ENCODE assay signal across 17 cellular contexts in genomic region chr15:26806161-26806560, GRCh38. TPM values are rescaled to one million over a fixed set of nuclear protein-coding genes. Genes with fewer than 3 reads are reported as not detected.
"Had no signal": no experiment of that assay in that cellular context is flagged by ENCODE, and none has a peak within 500 bp of the region (broad histone marks: within the 10 kb centered on the region; RNA-seq: fewer than 3 reads in every experiment).

No MANE protein-coding gene starts in this region.

- H3K9me3 ChIP-seq: sigmoid colon had no signal

- H3K27me3 ChIP-seq: esophagus squamous epithelium, tibial artery had no signal

- H3K27ac Mint-ChIP-seq: activated CD4-positive, alpha-beta T cell treated with anti-CD3 and anti-CD28 coated beads, Interleukin-2, amount 10 ng/mL, durations not matched to agents 7 days and 5 days; activated T-helper 1 cell treated with anti-CD3 and anti-CD28 coated beads, Interleukin-12 subunit alpha, Interleukin-12 subunit beta, Interleukin-2, Interleukin-4 antibody, amounts not matched to agents 30 ng/mL and 10 ng/mL and 1 ng/mL, durations not matched to agents 14 hours and 24 hours and 36 hours; natural killer cell treated with Interleukin-12 subunit alpha and Interleukin-12 subunit beta and Interleukin-15 and Interleukin-18, amount 100 ng/mL, for 72 hours; T-helper 2 cell treated with Interferon-gamma antibody and Interleukin-4, amounts not matched to agents 5 μg/mL and 100 μg/mL, for 36 hours had no signal

- H3K36me3 Mint-ChIP-seq: natural killer cell treated with Interleukin-12 subunit alpha and Interleukin-12 subunit beta and Interleukin-15 and Interleukin-18, amount 100 ng/mL, for 72 hours had no signal

- H3K36me3 ChIP-seq: esophagus squamous epithelium, left lung, sigmoid colon, tibial artery had no signal

- H3K4me1 Mint-ChIP-seq: activated CD4-positive, alpha-beta T cell treated with anti-CD3 and anti-CD28 coated beads, Interleukin-2, amount 10 ng/mL, durations not matched to agents 7 days and 5 days had no signal

- DNase-seq: activated CD4-positive, alpha-beta T cell treated with anti-CD3 and anti-CD28 coated beads, Interleukin-2, amount 10 ng/mL, durations not matched to agents 7 days and 5 days; activated naive CD4-positive, alpha-beta T cell treated with Interleukin-2 at 50 U/mL for 16 hours; anterior cingulate cortex; cerebellar nuclear complex; effector CD8-positive, alpha-beta T cell; esophagus squamous epithelium; left lung; mesenchymal stem cell; sigmoid colon; stimulated activated CD4-positive, alpha-beta T cell treated with anti-CD3 and anti-CD28 coated beads, Interleukin-12 subunit alpha, Interleukin-12 subunit beta, amount 100 ng/mL, for 4 hours; stimulated activated CD4-positive, alpha-beta T cell treated with anti-CD3 and anti-CD28 coated beads, Interleukin-2, amount 100 ng/mL, for 24 hours; tibial artery had no signal

- H3K4me3 Mint-ChIP-seq: activated CD4-positive, alpha-beta T cell treated with anti-CD3 and anti-CD28 coated beads, Interleukin-2, amount 10 ng/mL, durations not matched to agents 7 days and 5 days; activated T-helper 1 cell treated with anti-CD3 and anti-CD28 coated beads, Interleukin-12 subunit alpha, Interleukin-12 subunit beta, Interleukin-2, Interleukin-4 antibody, amounts not matched to agents 30 ng/mL and 10 ng/mL and 1 ng/mL, durations not matched to agents 14 hours and 24 hours and 36 hours; natural killer cell treated with Interleukin-12 subunit alpha and Interleukin-12 subunit beta and Interleukin-15 and Interleukin-18, amount 100 ng/mL, for 72 hours; T-helper 2 cell treated with Interferon-gamma antibody and Interleukin-4, amounts not matched to agents 5 μg/mL and 100 μg/mL, for 36 hours had no signal

- H3K4me1 ChIP-seq: esophagus squamous epithelium, left lung, sigmoid colon, tibial artery had no signal

- H3K27ac ChIP-seq: esophagus squamous epithelium, left lung, sigmoid colon, tibial artery had no signal

- H3K27me3 Mint-ChIP-seq: activated CD4-positive, alpha-beta T cell treated with anti-CD3 and anti-CD28 coated beads, Interleukin-2, amount 10 ng/mL, durations not matched to agents 7 days and 5 days; natural killer cell treated with Interleukin-12 subunit alpha and Interleukin-12 subunit beta and Interleukin-15 and Interleukin-18, amount 100 ng/mL, for 72 hours had no signal

- ATAC-seq: left lung; natural killer cell treated with Interleukin-12 subunit alpha and Interleukin-12 subunit beta and Interleukin-15 and Interleukin-18, amount 100 ng/mL, for 72 hours had no signal

- H3K4me3 ChIP-seq: esophagus squamous epithelium, left lung, sigmoid colon, tibial artery had no signal

RNA-seq across cellular contexts. Expression of gene GABRB3, which starts 33.3 kb away (rescaled TPM):
- total RNA-seq: activated CD8-positive, alpha-beta memory T cell treated with anti-CD3 and anti-CD28 coated beads for 36 hours; activated T-helper 1 cell treated with anti-CD3 and anti-CD28 coated beads, Interleukin-12 subunit alpha, Interleukin-12 subunit beta, Interleukin-2, Interleukin-4 antibody, amounts not matched to agents 30 ng/mL and 10 ng/mL and 1 ng/mL, durations not matched to agents 14 hours and 24 hours and 36 hours; endothelial cell of umbilical vein; natural killer cell treated with Interleukin-12 subunit alpha and Interleukin-12 subunit beta and Interleukin-15 and Interleukin-18, amount 100 ng/mL, for 72 hours had no signal
